In genomic region chr21:45362748-45363145, GRCh38 we compare ENCODE assay signal across 32 cellular contexts. TPM values are rescaled to one million over a fixed set of nuclear protein-coding genes. Genes with fewer than 3 reads are reported as not detected.
DNase-seq lines count a peak whose midpoint lies in the region; ATAC-seq and TF ChIP-seq lines count a peak whose summit lies in the region.
"Had no signal": no experiment of that assay in that cellular context is flagged by ENCODE, and none has a peak within 500 bp of the region (broad histone marks: within the 10 kb centered on the region; RNA-seq: fewer than 3 reads in every experiment).

No MANE protein-coding gene starts in this region.

- ATAC-seq in Right ventricle myocardium inferior: no peak
- ATAC-seq: activated CD8-positive, alpha-beta T cell treated with anti-CD3 and anti-CD28 coated beads for 36 hours; activated T-helper 17 cell treated with anti-CD3 and anti-CD28 coated beads, Interleukin-2, amount 50 U/mL, for 72 hours; GM12878; left lobe of liver; naive thymus-derived CD8-positive, alpha-beta T cell had no signal

- no peaks in the 10 kb centered on the region for H3K27me3 Mint-ChIP-seq in chondrocyte (ENCODE audit: low read depth)

- H3K79me1 ChIP-seq in mesendoderm (ENCODE audit: low read length): no peaks in the 10 kb centered on the region

- TF ChIP-seq CTCF in right atrium auricular region (IDR thresholded peaks at IDR 0.05) (no peak), chondrocyte (IDR thresholded peaks at IDR 0.05) (no peak), vagina (IDR thresholded peaks at IDR 0.05) (no peak), Peyer's patch (IDR thresholded peaks at IDR 0.05) (no peak)

- peak overlapping the region; percentile 41 for H3K4ac ChIP-seq in mesendoderm (ENCODE audit: low read depth, low read length)

- H3K36me3 ChIP-seq in right atrium auricular region (no peaks in the 10 kb centered on the region), mesendoderm (ENCODE audit: control insufficient read depth, insufficient read depth, low read length) (no peaks in the 10 kb centered on the region), vagina (no peaks in the 10 kb centered on the region), Peyer's patch (no peaks in the 10 kb centered on the region)
- H3K36me3 ChIP-seq: cardiac muscle cell, upper lobe of left lung had no signal

- no peak overlapping the region for H2BK120ac ChIP-seq in mesendoderm (ENCODE audit: low read depth, low read length)

- H4K5ac ChIP-seq in mesendoderm (ENCODE audit: low read length): no peak overlapping the region

- no peaks in the 10 kb centered on the region for H3K9me3 Mint-ChIP-seq in chondrocyte (ENCODE audit: low read depth)
- H3K9me3 Mint-ChIP-seq: activated CD8-positive, alpha-beta T cell treated with anti-CD3 and anti-CD28 coated beads for 36 hours; activated naive CD4-positive, alpha-beta T cell treated with anti-CD3 and anti-CD28 coated beads, Interleukin-2, amount 50 U/mL, for 24 hours; activated T-helper 17 cell treated with anti-CD3 and anti-CD28 coated beads, Interleukin-2, amount 50 U/mL, for 72 hours; CD4-positive, alpha-beta T cell; dendritic cell treated with granulocyte-macrophage colony-stimulating factor and Interleukin-4, amounts not matched to agents 40 ng/mL and 50 ng/mL, for 4 days; IgD-negative memory B cell; naive thymus-derived CD8-positive, alpha-beta T cell; T-helper 1 cell treated with Interleukin-12 subunit alpha and Interleukin-12 subunit beta and Interleukin-4 antibody, amounts not matched to agents 30 μg/mL and 1 μg/mL, for 36 hours had no signal

- H3K27me3 ChIP-seq in right atrium auricular region (no peaks in the 10 kb centered on the region), mesendoderm (ENCODE audit: insufficient read depth, low read length, poor library complexity) (no peaks in the 10 kb centered on the region), vagina (no peaks in the 10 kb centered on the region), Peyer's patch (no peaks in the 10 kb centered on the region)
- H3K27me3 ChIP-seq: cardiac muscle cell, hepatocyte, upper lobe of left lung had no signal

- no peak overlapping the region for H3K4me3 Mint-ChIP-seq in chondrocyte (ENCODE audit: unreplicated experiment)
- H3K4me3 Mint-ChIP-seq: activated CD8-positive, alpha-beta T cell treated with anti-CD3 and anti-CD28 coated beads for 36 hours; activated naive CD4-positive, alpha-beta T cell treated with anti-CD3 and anti-CD28 coated beads, Interleukin-2, amount 50 U/mL, for 24 hours; activated T-helper 17 cell treated with anti-CD3 and anti-CD28 coated beads, Interleukin-2, amount 50 U/mL, for 72 hours; CD4-positive, alpha-beta T cell; dendritic cell treated with granulocyte-macrophage colony-stimulating factor and Interleukin-4, amounts not matched to agents 40 ng/mL and 50 ng/mL, for 4 days; IgD-negative memory B cell; naive thymus-derived CD8-positive, alpha-beta T cell; T-helper 1 cell treated with Interleukin-12 subunit alpha and Interleukin-12 subunit beta and Interleukin-4 antibody, amounts not matched to agents 30 μg/mL and 1 μg/mL, for 36 hours had no signal

- H3K27ac Mint-ChIP-seq in chondrocyte (ENCODE audit: unreplicated experiment): no peak overlapping the region
- H3K27ac Mint-ChIP-seq: activated CD8-positive, alpha-beta T cell treated with anti-CD3 and anti-CD28 coated beads for 36 hours; activated naive CD4-positive, alpha-beta T cell treated with anti-CD3 and anti-CD28 coated beads, Interleukin-2, amount 50 U/mL, for 24 hours; activated T-helper 17 cell treated with anti-CD3 and anti-CD28 coated beads, Interleukin-2, amount 50 U/mL, for 72 hours; CD4-positive, alpha-beta T cell; dendritic cell treated with granulocyte-macrophage colony-stimulating factor and Interleukin-4, amounts not matched to agents 40 ng/mL and 50 ng/mL, for 4 days; IgD-negative memory B cell; naive thymus-derived CD8-positive, alpha-beta T cell; T-helper 1 cell treated with Interleukin-12 subunit alpha and Interleukin-12 subunit beta and Interleukin-4 antibody, amounts not matched to agents 30 μg/mL and 1 μg/mL, for 36 hours had no signal

- no peaks in the 10 kb centered on the region for H3K79me2 ChIP-seq in mesendoderm (ENCODE audit: control insufficient read depth, insufficient read depth, low read length)
- H3K79me2 ChIP-seq: hepatocyte had no signal

- H3K4me1 ChIP-seq in right atrium auricular region (peaks cover 0 to 66% of the 10 kb centered on the region in 2 donors), mesendoderm (ENCODE audit: control insufficient read depth, low read depth, low read length) (peaks cover 11% of the 10 kb centered on the region), vagina (peaks cover 58% of the 10 kb centered on the region), Peyer's patch (peaks cover 0 to 21% (median 0%) of the 10 kb centered on the region in 4 donors)

- no peak overlapping the region for H2BK5ac ChIP-seq in mesendoderm (ENCODE audit: low read length)

- no peak overlapping the region for H3K4me2 ChIP-seq in mesendoderm (ENCODE audit: low read length)
- H3K4me2 ChIP-seq: hepatocyte, SK-N-SH had no signal

- H3K18ac ChIP-seq in mesendoderm (ENCODE audit: low read length): no peak overlapping the region

- H3K27ac ChIP-seq in right atrium auricular region (peak overlapping the region in 1 of 2 donors; percentile 94), mesendoderm (ENCODE audit: low read depth, low read length) (no peak overlapping the region), vagina (peak overlapping the region; percentile 98), Peyer's patch (no peak overlapping the region)
- H3K27ac ChIP-seq: cardiac muscle cell had no signal

- no peak overlapping the region for H3K56ac ChIP-seq in mesendoderm (ENCODE audit: low read length)

- H3K9me3 ChIP-seq in right atrium auricular region: no peaks in the 10 kb centered on the region
- H3K9me3 ChIP-seq in vagina: no peaks in the 10 kb centered on the region
- H3K9me3 ChIP-seq in Peyer's patch: no peaks in the 10 kb centered on the region
- H3K9me3 ChIP-seq: SK-N-SH, upper lobe of left lung had no signal

- peaks cover 66% of the 10 kb centered on the region for H3K4me1 Mint-ChIP-seq in chondrocyte (ENCODE audit: low read depth)

- no peak overlapping the region for H3K9ac ChIP-seq in mesendoderm (ENCODE audit: low read length)
- H3K9ac ChIP-seq: GM23248 had no signal

- intact Hi-C loops in Right ventricle myocardium inferior (cut with DNase I): no loop called here
- intact Hi-C loops in vagina (cut with DNase I): no loop called here

- H3K4me3 ChIP-seq in right atrium auricular region (no peak overlapping the region), mesendoderm (ENCODE audit: low read length) (no peak overlapping the region), vagina (no peak overlapping the region), Peyer's patch (no peak overlapping the region)
- H3K4me3 ChIP-seq: cardiac muscle cell, GM12878, GM23248, hepatocyte, upper lobe of left lung had no signal

- no peak overlapping the region for H3K23ac ChIP-seq in mesendoderm (ENCODE audit: low read length)

- TF ChIP-seq POLR2A in vagina (IDR thresholded peaks at IDR 0.05): no peak
- TF ChIP-seq POLR2A in Peyer's patch (IDR thresholded peaks at IDR 0.05): no peak

- no peak overlapping the region for H2AK5ac ChIP-seq in mesendoderm (ENCODE audit: low read length)

- no CpG with 5 or more reads among the region's 14 CpGs for WGBS in mesendoderm (ENCODE audit: extremely low coverage, insufficient coverage, low lambda C conversion rate)

- in situ Hi-C loops in ACHN (cut with HindIII; ENCODE audit: low pct_ligation_motif_present, low pct_unique_long_range_greater_than_20kb, low sequenced_read_pairs): no loop called here

- DNase-seq in Right ventricle myocardium inferior (ENCODE audit: missing footprints): peak; percentile 8
- DNase-seq in right atrium auricular region (ENCODE audit: low spot score): no peak
- DNase-seq in chondrocyte (ENCODE audit: low spot score): peak; percentile 75
- DNase-seq in mesendoderm: no peak
- no peak for DNase-seq in vagina (ENCODE audit: extremely low spot score in 2 of 2)
- DNase-seq in ACHN: no peak
- DNase-seq in Peyer's patch: no peak
- DNase-seq in NCI-H1694 (lab: John Stamatoyannopoulos, UW): no peak
- DNase-seq: 8988T; activated CD8-positive, alpha-beta T cell treated with anti-CD3 and anti-CD28 coated beads for 36 hours; AML-193; amygdala; CD4-positive, alpha-beta T cell; GM23248; NCI-H1092 treated with DMSO at 0.1 percent for 48 hours; NCI-H1930; NCI-H524 treated with DMSO at 0.1 percent for 48 hours; RPMI8226; SK-N-SH; small intestine; stimulated activated CD4-positive, alpha-beta T cell treated with anti-CD3 and anti-CD28 coated beads, Interleukin-2, amount 100 ng/mL, for 24 hours; upper lobe of left lung had no signal

- H2BK15ac ChIP-seq in mesendoderm (replicated peaks; ENCODE audit: low read depth): no peak overlapping the region

- H4K8ac ChIP-seq in mesendoderm (ENCODE audit: low read depth, low read length): no peak overlapping the region

- no peaks in the 10 kb centered on the region for H3K36me3 Mint-ChIP-seq in chondrocyte (ENCODE audit: low read depth)
- H3K36me3 Mint-ChIP-seq: activated naive CD4-positive, alpha-beta T cell treated with anti-CD3 and anti-CD28 coated beads, Interleukin-2, amount 50 U/mL, for 24 hours; naive thymus-derived CD8-positive, alpha-beta T cell had no signal

RNA-seq across cellular contexts. Expression of gene COL18A1, which starts 42.2 kb away (rescaled TPM):
- 51.6 TPM for total RNA-seq in Right ventricle myocardium inferior
- 100 to 1,000 TPM; 117 to 134 TPM for total RNA-seq in right atrium auricular region
- total RNA-seq in chondrocyte: 322 to 628 TPM (median 616 TPM) in 3 replicates
- polyA plus RNA-seq in mesendoderm (2013, experiment 1 of 2): 84.0 TPM
- polyA plus RNA-seq in mesendoderm (2013, experiment 2 of 2): 85.5 TPM
- total RNA-seq in vagina: 86.7 TPM
- 10 to 100 TPM; 18.6 to 85.0 (median 33.0) TPM for total RNA-seq in Peyer's patch

Comparison
In these comparisons a context has a peak if more than half of its experiments do, and no peak if none do; other contexts are left out.
1. DNase-seq: peak in Right ventricle myocardium inferior (single experiment) and chondrocyte (single experiment); none in right atrium auricular region (single experiment), mesendoderm (single experiment), vagina (0 of 2), ACHN (single experiment), Peyer's patch (0 of 3) and NCI-H1694 (single experiment).